In the genomic region with DNA sequence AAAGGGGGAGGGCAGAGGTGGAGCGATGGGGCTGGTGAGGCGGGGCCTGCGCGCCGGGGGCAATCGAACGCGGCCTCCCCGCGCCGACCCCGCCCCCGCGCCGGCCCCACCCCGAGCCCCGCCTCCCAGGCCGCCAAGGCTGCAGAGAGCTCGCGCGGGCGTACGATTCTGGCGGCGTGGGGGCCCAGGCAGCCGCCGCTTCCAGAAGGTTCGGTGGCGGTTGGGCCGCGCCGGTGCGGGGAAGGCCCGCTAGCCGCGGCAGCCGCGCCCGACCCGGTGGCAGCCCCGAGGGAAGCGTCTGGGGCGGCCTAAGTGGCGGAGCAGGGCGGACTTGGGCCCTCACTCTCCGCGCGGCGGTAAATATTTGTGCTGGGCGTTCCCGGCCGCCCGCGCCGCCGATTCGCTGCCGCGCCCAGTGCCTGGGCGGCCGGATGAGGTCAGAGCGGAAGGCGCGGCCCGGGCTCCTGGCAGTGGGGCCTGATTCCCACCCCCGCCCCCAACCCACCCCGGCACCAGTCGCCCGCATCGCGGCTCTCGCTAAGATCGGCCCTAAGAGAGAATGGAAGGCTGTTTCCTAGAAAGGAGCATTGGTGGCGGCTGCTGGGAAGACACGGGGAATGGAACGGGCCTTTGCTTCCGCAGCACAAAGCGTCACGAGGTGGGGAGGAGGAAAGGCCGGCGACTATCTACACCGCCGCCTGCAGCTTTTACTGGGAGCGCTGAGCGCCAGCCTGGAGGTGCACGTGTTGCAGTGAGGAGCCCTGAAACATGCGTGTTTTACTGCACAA, we compare ENCODE assay signal across 8 cellular contexts. TPM values are rescaled to one million over a fixed set of nuclear protein-coding genes. Genes with fewer than 3 reads are reported as not detected.
DNase-seq lines count a peak whose midpoint lies in the region; ATAC-seq, FAIRE-seq and TF ChIP-seq lines count a peak whose summit lies in the region.

A gene with protein sequence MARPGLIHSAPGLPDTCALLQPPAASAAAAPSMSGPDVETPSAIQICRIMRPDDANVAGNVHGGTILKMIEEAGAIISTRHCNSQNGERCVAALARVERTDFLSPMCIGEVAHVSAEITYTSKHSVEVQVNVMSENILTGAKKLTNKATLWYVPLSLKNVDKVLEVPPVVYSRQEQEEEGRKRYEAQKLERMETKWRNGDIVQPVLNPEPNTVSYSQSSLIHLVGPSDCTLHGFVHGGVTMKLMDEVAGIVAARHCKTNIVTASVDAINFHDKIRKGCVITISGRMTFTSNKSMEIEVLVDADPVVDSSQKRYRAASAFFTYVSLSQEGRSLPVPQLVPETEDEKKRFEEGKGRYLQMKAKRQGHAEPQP (minus strand): TSS at position 368 of the 788 bp plus-strand sequence. CDS start 368 bp downstream, outside the sequence.

- peak within 1 kb of the TSS; percentile 82 for H3K4me2 ChIP-seq in endothelial cell of umbilical vein (ENCODE audit: insufficient read depth, low read length)

- TSS peak; percentile 83 for BruUV-seq in endothelial cell of umbilical vein (replicated peaks; lab: Mats Ljungman, UMichigan)

- H3K27ac ChIP-seq in endothelial cell of umbilical vein (ENCODE audit: insufficient read depth, low read depth, low read length), result peak within 1 kb of the TSS; percentile 57

- DNase-seq in Caki2 (ENCODE audit: low read depth), result peak; percentile 91
- peak; percentile 89 for DNase-seq in HT1080 (ENCODE audit: low read depth)
- peak; percentile 30 for DNase-seq in NT2/D1 (ENCODE audit: low read depth, low spot score)
- peak; percentile 90 for DNase-seq in activated CD8-positive, alpha-beta memory T cell treated with anti-CD3 and anti-CD28 coated beads, Interleukin-2, amount 50 U/mL, for 4 hours
- DNase-seq in endothelial cell of umbilical vein (ENCODE audit: low read depth, low spot score), result peak; percentile 89
- peak; percentile 79 for DNase-seq in stimulated activated CD8-positive, alpha-beta memory T cell treated with anti-CD3 and anti-CD28 coated beads, Interleukin-4, amount 100 ng/mL, for 1 hour (ENCODE audit: low read depth in 2 of 2, low spot score in 1 of 2)

- TF ChIP-seq POLR2A in endothelial cell of umbilical vein (IDR thresholded peaks at IDR 0.05; ENCODE audit: low read depth, low read length), result peak; percentile 44

- H3K9ac ChIP-seq in NT2/D1 (ENCODE audit: insufficient read length, low read depth), result peak within 1 kb of the TSS; percentile 56
- peak within 1 kb of the TSS; percentile 86 for H3K9ac ChIP-seq in endothelial cell of umbilical vein (replicated peaks; ENCODE audit: extremely low read depth, insufficient read depth, low read length)

- peaks cover 20% of the 10 kb centered on the region for H3K79me2 ChIP-seq in endothelial cell of umbilical vein (ENCODE audit: control insufficient read depth, insufficient read depth, low read length)

- no peaks in the 10 kb centered on the region for H4K20me1 ChIP-seq in endothelial cell of umbilical vein (replicated peaks; ENCODE audit: control insufficient read depth, extremely low read depth, insufficient read depth, low read length)

- POLR2A ChIA-PET in endothelial cell of umbilical vein (lab: Charles Lee), result interaction anchor here (0.6 to 1.0 kb wide), 7 partner anchors 9 to 543 kb away, joined by 3 to 6 read pairs (median 4); no protein-coding TSS in a partner anchor

- peak within 1 kb of the TSS; percentile 82 for H2AFZ ChIP-seq in endothelial cell of umbilical vein (ENCODE audit: low read depth, low read length)

- FAIRE-seq in endothelial cell of umbilical vein (lab: Jason Lieb, UNC), result peak; percentile 86

- CTCF ChIA-PET in endothelial cell of umbilical vein (lab: Charles Lee), result interaction anchor here (0.6 to 20.3 kb wide), 13 partner anchors 9 to 189 kb away, joined by 3 to 237 read pairs (median 5); no protein-coding TSS in a partner anchor

- H3K9me1 ChIP-seq in endothelial cell of umbilical vein (replicated peaks; ENCODE audit: control insufficient read depth, extremely low read depth, insufficient read depth, low read length), result no peaks in the 10 kb centered on the region

- H3K9me3 ChIP-seq in NT2/D1 (ENCODE audit: insufficient read depth, low read length) (no peaks in the 10 kb centered on the region), endothelial cell of umbilical vein (replicated peaks; ENCODE audit: control insufficient read depth, insufficient read depth, low read length) (no peaks in the 10 kb centered on the region), mononuclear cell (ENCODE audit: low read depth, low read length) (no peaks in the 10 kb centered on the region)

- no peaks in the 10 kb centered on the region for H3K36me3 ChIP-seq in NT2/D1 (ENCODE audit: insufficient read depth, insufficient read length, low read length)
- H3K36me3 ChIP-seq in endothelial cell of umbilical vein (ENCODE audit: control insufficient read depth in 2 of 2, extremely low read depth in 1 of 2, insufficient read depth in 2 of 2, low read length in 2 of 2), result no peaks in the 10 kb centered on the region

- in situ Hi-C loops in Caki2 (cut with HindIII; ENCODE audit: low pct_unique_long_range_greater_than_20kb, low sequenced_read_pairs), result no loop called here

- peak; percentile 76 for ATAC-seq in GM21360 (IDR thresholded peaks at IDR 0.05; ENCODE audit: unreplicated experiment)

- H3K4me1 ChIP-seq in NT2/D1 (ENCODE audit: insufficient read depth, insufficient read length) (no peaks in the 10 kb centered on the region), endothelial cell of umbilical vein (ENCODE audit: control insufficient read depth, extremely low read depth, insufficient read depth, low read length) (peaks cover 16% of the 10 kb centered on the region), mononuclear cell (ENCODE audit: insufficient read depth, low read length) (peaks cover 26% of the 10 kb centered on the region)

- peak in 1 of 2 donors; percentile 24 for TF ChIP-seq CTCF in endothelial cell of umbilical vein (IDR thresholded peaks at IDR 0.05; ENCODE audit: extremely low read depth in 1 of 2, insufficient read depth in 1 of 2, low read depth in 1 of 2, low read length in 2 of 2)

- dilution Hi-C loops in endothelial cell of umbilical vein (cut with MboI; ENCODE audit: extremely low pct_ligation_motif_present, low sequenced_read_pairs), result no loop called here

- intact Hi-C loops in endothelial cell of umbilical vein (cut with micrococcal nuclease), result loop anchor here (1.0 to 2.0 kb wide), 5 partner anchors 8 to 185 kb away; no protein-coding TSS in a partner anchor

- H3K4me3 ChIP-seq in NT2/D1 (ENCODE audit: insufficient read length, low read depth), result peak within 1 kb of the TSS; percentile 36
- H3K4me3 ChIP-seq in endothelial cell of umbilical vein (replicated peaks in 1 of 3; ENCODE audit: insufficient read depth in 1 of 3, low read depth in 1 of 3, low read length in 3 of 3), result peak within 1 kb of the TSS; percentile 45 to 71 (median 63)
- H3K4me3 ChIP-seq in mononuclear cell (ENCODE audit: low read length), result peak within 1 kb of the TSS; percentile 48

- H3K27me3 ChIP-seq in NT2/D1 (ENCODE audit: insufficient read depth, insufficient read length) (no peaks in the 10 kb centered on the region), endothelial cell of umbilical vein (ENCODE audit: control insufficient read depth in 2 of 2, insufficient read depth in 2 of 2, low read length in 2 of 2) (no peaks in the 10 kb centered on the region), mononuclear cell (ENCODE audit: insufficient read depth, low read length) (no peaks in the 10 kb centered on the region)

TF ChIP-seq in endothelial cell of umbilical vein, 7 proteins besides CTCF, POLR2A, EP300 and RAD21:
- TF ChIP-seq POLR2AphosphoS5 (IDR thresholded peaks at IDR 0.05; ENCODE audit: insufficient read depth, low read depth, low read length) (peak; percentile 49), JUN (IDR thresholded peaks at IDR 0.05; ENCODE audit: borderline replicate concordance, insufficient read depth, insufficient read length, low read depth) (no peak)
- TF ChIP-seq, protein P1, sequence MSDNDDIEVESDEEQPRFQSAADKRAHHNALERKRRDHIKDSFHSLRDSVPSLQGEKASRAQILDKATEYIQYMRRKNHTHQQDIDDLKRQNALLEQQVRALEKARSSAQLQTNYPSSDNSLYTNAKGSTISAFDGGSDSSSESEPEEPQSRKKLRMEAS (IDR thresholded peaks at IDR 0.05; ENCODE audit: insufficient read depth, insufficient read length), result peak; percentile 77

RNA-seq across cellular contexts. Expression of the gene that starts here (rescaled TPM):
- 145 and 177 TPM in 2 replicates for total RNA-seq in Caki2 (2014; rRNA removed; shearing (Covaris generic); ENCODE audit: low replicate concordance)
- total RNA-seq in HT1080 (2014; rRNA removed; shearing (Covaris generic)), result 101 and 179 TPM in 2 replicates
- 251 and 252 TPM in 2 replicates for polyA plus RNA-seq in HT1080 (2015; cell fraction: cytosol; rRNA removed)
- 169 and 180 TPM in 2 replicates for polyA plus RNA-seq in HT1080 (2015; cell fraction: nucleus; rRNA removed)
- total RNA-seq in endothelial cell of umbilical vein, result 69.4 and 76.5 TPM in 2 replicates
- polyA plus RNA-seq in endothelial cell of umbilical vein, result 104 and 105 TPM in 2 replicates
- 84.5 and 86.8 TPM in 2 replicates for polyA plus RNA-seq in endothelial cell of umbilical vein (2011; cell fraction: cytosol; rRNA removed)
- polyA plus RNA-seq in endothelial cell of umbilical vein (2011; cell fraction: nucleus; rRNA removed), result 48.1 and 56.4 TPM in 2 replicates
- polyA plus RNA-seq in endothelial cell of umbilical vein (2012), result 76.1 and 79.8 TPM in 2 replicates
- 42.4 and 44.3 TPM in 2 replicates for polyA minus RNA-seq in endothelial cell of umbilical vein
- 29.4 TPM for polyA minus RNA-seq in endothelial cell of umbilical vein (2011; cell fraction: cytosol; rRNA and poly(A)+ RNA removed)
- polyA minus RNA-seq in endothelial cell of umbilical vein (2011; cell fraction: nucleus; rRNA and poly(A)+ RNA removed), result 10.6 and 13.3 TPM in 2 replicates
- total RNA-seq in mononuclear cell, result 2.1 TPM

Comparison
In these comparisons a context has a peak if more than half of its experiments do, and no peak if none do; other contexts are left out.
1. Peak in every context shown above with its lines: DNase-seq, ATAC-seq, H3K4me3 ChIP-seq and H3K27ac ChIP-seq.
2. RNA of the gene that starts here (total RNA-seq): 101 to 179 TPM in HT1080, 145 to 177 TPM in Caki2 and 69.4 to 76.5 TPM in endothelial cell of umbilical vein; 2.1 TPM in mononuclear cell (single experiment); every median in the first group is over 10 times any median in the second.
3. DNase-seq: peak in every context shown above with its lines; median percentile 91 in Caki2; 90 in activated CD8-positive, alpha-beta memory T cell treated with anti-CD3 and anti-CD28 coated beads, Interleukin-2, amount 50 U/mL, for 4 hours; 89 in HT1080; 89 in endothelial cell of umbilical vein; 79 in stimulated activated CD8-positive, alpha-beta memory T cell treated with anti-CD3 and anti-CD28 coated beads, Interleukin-4, amount 100 ng/mL, for 1 hour; 30 in NT2/D1.